In genomic region chr3:52845691-52846426, GRCh38 we compare ENCODE assay signal across 6 cellular contexts. TPM values are rescaled to one million over a fixed set of nuclear protein-coding genes. Genes with fewer than 3 reads are reported as not detected.
DNase-seq lines count a peak whose midpoint lies in the region; ATAC-seq and TF ChIP-seq lines count a peak whose summit lies in the region.

No MANE protein-coding gene starts in this region.

- no peaks in the 10 kb centered on the region for H3K4me1 ChIP-seq in RWPE2 (ENCODE audit: insufficient read depth, poor library complexity, severe bottlenecking)

- H3K27me3 ChIP-seq in RWPE2 (ENCODE audit: insufficient read depth, poor library complexity, severe bottlenecking): no peaks in the 10 kb centered on the region

- intact Hi-C loops in left ventricle myocardium superior (cut with micrococcal nuclease): no loop called here

- ATAC-seq in RWPE2 (ENCODE audit: low read depth) (peak; percentile 49; the same call in 1 of the 3 replicates), left ventricle myocardium superior (peak; percentile 44), HG02884 (IDR thresholded peaks at IDR 0.05; ENCODE audit: unreplicated experiment) (no peak), GM21423 (IDR thresholded peaks at IDR 0.05; ENCODE audit: unreplicated experiment) (no peak)

- DNase-seq in AG09319 (ENCODE audit: extremely low read depth, low read depth) (no peak), RWPE2 (ENCODE audit: low spot score) (no peak), left ventricle myocardium superior (no peak), HPDE6-E6E7 (ENCODE audit: extremely low spot score) (no peak)

- no peaks in the 10 kb centered on the region for H3K9me3 ChIP-seq in RWPE2 (ENCODE audit: severe bottlenecking)

- H3K27ac ChIP-seq in RWPE2 (ENCODE audit: poor library complexity, severe bottlenecking): no peak overlapping the region

- TF ChIP-seq CTCF in AG09319 (IDR thresholded peaks at IDR 0.05; ENCODE audit: low read depth, low read length) (peak; percentile 42), RWPE2 (IDR thresholded peaks at IDR 0.05; ENCODE audit: poor library complexity, severe bottlenecking) (peak; percentile 35)

- H3K4me3 ChIP-seq in RWPE2 (ENCODE audit: severe bottlenecking): no peak overlapping the region

- peaks cover 5% of the 10 kb centered on the region; the same call in 1 of the 2 replicates for H3K36me3 ChIP-seq in RWPE2 (ENCODE audit: low read depth)

RNA-seq across cellular contexts. Expression of gene MUSTN1, which starts 11.0 kb away (rescaled TPM):
- total RNA-seq in left ventricle myocardium superior: 10.9 TPM

RNA-seq across cellular contexts. Expression of gene ITIH4, which starts 15.4 kb away (rescaled TPM):
- 4.1 TPM for total RNA-seq in left ventricle myocardium superior

RNA-seq across cellular contexts. Expression of gene ITIH3, which starts 51.3 kb away (rescaled TPM):
- not detected for total RNA-seq in left ventricle myocardium superior

RNA-seq across cellular contexts. Expression of gene STIMATE, which starts 51.5 kb away (rescaled TPM):
- 9.0 TPM for total RNA-seq in left ventricle myocardium superior

Comparison
In these comparisons a context has a peak if more than half of its experiments do, and no peak if none do; other contexts are left out.
1. ATAC-seq: peak in RWPE2 (single experiment) and left ventricle myocardium superior (single experiment); none in HG02884 (single experiment) and GM21423 (single experiment).